In genomic region chr19:49817964-49818690, GRCh38 we compare ENCODE assay signal across 8 cellular contexts. TPM values are rescaled to one million over a fixed set of nuclear protein-coding genes. Genes with fewer than 3 reads are reported as not detected.
A peak's percentile ranks its signal among the peaks of the same experiment; 100 is the strongest.
DNase-seq lines count a peak whose midpoint lies in the region; ATAC-seq and TF ChIP-seq lines count a peak whose summit lies in the region.

Gene MED25, plus strand, starts transcription at chr19:49818289. Its CDS starts 53 bp downstream, at chr19:49818342.

- DNase-seq in CD14-positive monocyte (ENCODE audit: low spot score) (peak; percentile 83), NCI-H69 (lab: John Stamatoyannopoulos, UW) (peak; percentile 91), lower leg skin (ENCODE audit: low spot score in 2 of 2) (peak; percentile 79 to 96)
- DNase-seq in activated CD4-positive, alpha-beta memory T cell treated with anti-CD3 and anti-CD28 coated beads, Interleukin-2, amount 10 ng/mL, durations not matched to agents 7 days and 5 days = peak; percentile 89
- peak; percentile 78 to 81 for DNase-seq in stimulated activated CD4-positive, alpha-beta T cell treated with anti-CD3 and anti-CD28 coated beads, Interleukin-4, amount 100 ng/mL, for 48 hours (ENCODE audit: low read depth in 2 of 2)

- intact Hi-C loops in CD14-positive monocyte (cut with micrococcal nuclease) (loop anchor here (2.0 to 5.0 kb wide), 4 partner anchors 33 to 51 kb away; partner anchors contain the start of genes PTOV1 (in 2 of the 2), AP2A1 (in 1 of the 2) and PNKP (in 1 of the 2)), lower leg skin (cut with DNase I; ENCODE audit: low total_unique reads) (no loop called here)

- no peaks in the 10 kb centered on the region for H3K9me3 ChIP-seq in duodenal mucosa (ENCODE audit: control insufficient read depth in 1 of 2, low read length in 2 of 2)

- TF ChIP-seq POLR2A in lower leg skin (IDR thresholded peaks at IDR 0.05) = peak in 1 of 2 donors; percentile 31

- peak within 1 kb of the TSS; percentile 73 to 86 for H3K9ac ChIP-seq in duodenal mucosa (ENCODE audit: low read depth in 1 of 2, low read length in 2 of 2)

- POLR2A ChIA-PET in activated CD4-positive, alpha-beta memory T cell treated with anti-CD3 and anti-CD28 coated beads, Interleukin-2, amount 10 ng/mL, durations not matched to agents 7 days and 5 days (lab: Charles Lee) = interaction anchor here (0.6 to 2.5 kb wide), 8 partner anchors 9 to 112 kb away, joined by 3 to 22 read pairs (median 4); partner anchors contain the start of genes AKT1S1, AP2A1, NUP62 and PTOV1

- no peaks in the 10 kb centered on the region for H3K27me3 ChIP-seq in duodenal mucosa (ENCODE audit: control insufficient read depth in 1 of 2, insufficient read depth in 2 of 2, low read length in 2 of 2)

- H3K27me3 Mint-ChIP-seq in CD14-positive monocyte (ENCODE audit: low read depth in 3 of 3) = peaks cover 0 to 8% (median 0%) of the 10 kb centered on the region in 3 donors
- no peaks in the 10 kb centered on the region for H3K27me3 Mint-ChIP-seq in activated CD4-positive, alpha-beta memory T cell treated with anti-CD3 and anti-CD28 coated beads, Interleukin-2, amount 10 ng/mL, durations not matched to agents 7 days and 5 days

- H3K36me3 Mint-ChIP-seq in CD14-positive monocyte = peaks cover 13 to 24% of the 10 kb centered on the region in 2 donors
- peaks cover 15% of the 10 kb centered on the region for H3K36me3 Mint-ChIP-seq in activated CD4-positive, alpha-beta memory T cell treated with anti-CD3 and anti-CD28 coated beads, Interleukin-2, amount 10 ng/mL, durations not matched to agents 7 days and 5 days (ENCODE audit: low read depth)

- peak within 1 kb of the TSS; percentile 82 for H3K27ac ChIP-seq in duodenal mucosa (ENCODE audit: low read depth, low read length)

- H3K27ac Mint-ChIP-seq in CD14-positive monocyte = peak within 1 kb of the TSS; percentile 97 to 100 (median 99)
- peak within 1 kb of the TSS; percentile 93 for H3K27ac Mint-ChIP-seq in activated CD4-positive, alpha-beta memory T cell treated with anti-CD3 and anti-CD28 coated beads, Interleukin-2, amount 10 ng/mL, durations not matched to agents 7 days and 5 days

- H3K4me3 Mint-ChIP-seq in CD14-positive monocyte = peak within 1 kb of the TSS; percentile 96 to 100
- peak within 1 kb of the TSS; percentile 86 for H3K4me3 Mint-ChIP-seq in activated CD4-positive, alpha-beta memory T cell treated with anti-CD3 and anti-CD28 coated beads, Interleukin-2, amount 10 ng/mL, durations not matched to agents 7 days and 5 days

- ATAC-seq in GM19328 (IDR thresholded peaks at IDR 0.05; ENCODE audit: unreplicated experiment) (peak; percentile 62), HG03520 (IDR thresholded peaks at IDR 0.05; ENCODE audit: unreplicated experiment) (peak; percentile 59)

- 0% methylated on average over 55 to 56 of the region's 58 CpGs for WGBS in lower leg skin, 2 donors

- TF ChIP-seq CTCF in CD14-positive monocyte (IDR thresholded peaks at IDR 0.05) (peak; percentile 23), lower leg skin (IDR thresholded peaks at IDR 0.05) (no peak)

- peaks cover 21% of the 10 kb centered on the region for H3K4me1 Mint-ChIP-seq in CD14-positive monocyte
- H3K4me1 Mint-ChIP-seq in activated CD4-positive, alpha-beta memory T cell treated with anti-CD3 and anti-CD28 coated beads, Interleukin-2, amount 10 ng/mL, durations not matched to agents 7 days and 5 days = peaks cover 35% of the 10 kb centered on the region

- CTCF ChIA-PET in activated CD4-positive, alpha-beta memory T cell treated with anti-CD3 and anti-CD28 coated beads, Interleukin-2, amount 10 ng/mL, durations not matched to agents 7 days and 5 days (lab: Charles Lee) = interaction anchor here (1.0 kb wide), 1 partner anchor 30 kb away, joined by 4 read pairs; no protein-coding TSS in a partner anchor

- peak within 1 kb of the TSS; percentile 76 to 94 for H3K4me3 ChIP-seq in duodenal mucosa (ENCODE audit: low read depth in 1 of 2, low read length in 2 of 2)
- H3K4me3 ChIP-seq in lower leg skin (ENCODE audit: low read depth, poor library complexity, severe bottlenecking) = peak within 1 kb of the TSS; percentile 76

- no peaks in the 10 kb centered on the region for H3K9me3 Mint-ChIP-seq in CD14-positive monocyte
- H3K9me3 Mint-ChIP-seq in activated CD4-positive, alpha-beta memory T cell treated with anti-CD3 and anti-CD28 coated beads, Interleukin-2, amount 10 ng/mL, durations not matched to agents 7 days and 5 days = no peaks in the 10 kb centered on the region

- peaks cover 0 to 2% of the 10 kb centered on the region in 2 donors for H3K36me3 ChIP-seq in duodenal mucosa (ENCODE audit: control insufficient read depth in 1 of 2, insufficient read depth in 2 of 2, low read length in 2 of 2)

- H3K4me1 ChIP-seq in duodenal mucosa (ENCODE audit: control insufficient read depth in 1 of 2, insufficient read depth in 2 of 2, low read length in 2 of 2) = peaks cover 9 to 13% of the 10 kb centered on the region in 2 donors

RNA-seq across cellular contexts. Expression of gene MED25, which starts in this region (rescaled TPM):
- 10 to 100 TPM; 13.9 to 18.5 TPM for polyA plus RNA-seq in CD14-positive monocyte
- total RNA-seq in activated CD4-positive, alpha-beta memory T cell treated with anti-CD3 and anti-CD28 coated beads, Interleukin-2, amount 10 ng/mL, durations not matched to agents 7 days and 5 days = 10 to 100 TPM; 65.3 to 67.9 TPM
- total RNA-seq in lower leg skin = 10 to 100 TPM; 28.9 to 43.7 (median 30.8) TPM

Comparison
In these comparisons a context has a peak if more than half of its experiments do, and no peak if none do; other contexts are left out.
1. Peak in every context shown above with its lines: DNase-seq, ATAC-seq, H3K4me3 ChIP-seq and H3K27ac ChIP-seq.